In the genomic region with DNA sequence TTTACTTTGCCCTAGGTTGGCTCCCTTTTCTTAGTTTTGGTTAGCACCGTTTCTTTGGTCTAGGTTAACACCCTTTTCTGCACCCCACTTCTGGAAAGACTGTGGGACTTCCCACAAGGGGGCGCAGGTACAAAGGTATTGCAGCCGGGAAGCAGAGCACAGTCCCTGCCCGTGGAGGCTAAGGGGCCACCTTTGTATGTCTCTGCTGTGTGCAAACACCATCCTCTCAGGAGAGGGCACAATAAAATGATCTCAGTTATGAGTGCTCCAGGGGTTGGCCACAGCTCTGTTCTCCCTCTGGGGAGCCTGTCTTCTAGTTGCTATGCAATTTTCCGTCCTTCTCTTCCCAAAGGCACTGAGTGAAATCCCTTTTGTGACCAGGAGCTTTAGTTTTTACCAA, we compare ENCODE assay signal across 8 cellular contexts. TPM values are rescaled to one million over a fixed set of nuclear protein-coding genes. Genes with fewer than 3 reads are reported as not detected.
DNase-seq lines count a peak whose midpoint lies in the region; ATAC-seq, FAIRE-seq and TF ChIP-seq lines count a peak whose summit lies in the region.

No MANE protein-coding gene starts in this region.

- ATAC-seq in right lobe of liver (peak; percentile 98), GM18873 (IDR thresholded peaks at IDR 0.05; ENCODE audit: low FRiP score, unreplicated experiment) (no peak)

- no peak overlapping the region for H3K9ac ChIP-seq in astrocyte (ENCODE audit: low read length)

- FAIRE-seq in HTR-8/SVneo (lab: Jason Lieb, UNC) = no peak
- FAIRE-seq in astrocyte (lab: Jason Lieb, UNC) = no peak

- no peaks in the 10 kb centered on the region for H3K4me1 ChIP-seq in CD8-positive, alpha-beta memory T cell (ENCODE audit: insufficient read depth, low read length)
- peaks cover 7% of the 10 kb centered on the region for H3K4me1 ChIP-seq in astrocyte (ENCODE audit: insufficient read depth, low read length)
- no peaks in the 10 kb centered on the region for H3K4me1 ChIP-seq in right lobe of liver
- H3K4me1 ChIP-seq in thyroid gland = peaks cover 38 to 54% of the 10 kb centered on the region in 2 donors

- TF ChIP-seq POLR2A in right lobe of liver (IDR thresholded peaks at IDR 0.05) = no peak
- TF ChIP-seq POLR2A in thyroid gland (IDR thresholded peaks at IDR 0.05) = no peak

- peaks cover 0 to 6% (median 0%) of the 10 kb centered on the region in 5 donors for H3K9me3 Mint-ChIP-seq in CD8-positive, alpha-beta memory T cell
- peaks cover 10% of the 10 kb centered on the region for H3K9me3 Mint-ChIP-seq in astrocyte (ENCODE audit: unreplicated experiment)

- no peak overlapping the region for H3K27ac ChIP-seq in CD8-positive, alpha-beta memory T cell (ENCODE audit: low read depth, low read length)
- no peak overlapping the region for H3K27ac ChIP-seq in RWPE1
- no peak overlapping the region for H3K27ac ChIP-seq in astrocyte (ENCODE audit: low read depth, low read length)
- no peak overlapping the region for H3K27ac ChIP-seq in right lobe of liver
- H3K27ac ChIP-seq in thyroid gland = peak overlapping the region; percentile 35 to 41 (median 37)

- TF ChIP-seq CTCF in RWPE1 (conservative IDR thresholded peaks at IDR 0.05; ENCODE audit: low read depth) = peak; percentile 65
- TF ChIP-seq CTCF in astrocyte (IDR thresholded peaks at IDR 0.05; ENCODE audit: insufficient read depth, low read depth, low read length) = peak; percentile 31
- peak; percentile 62 to 79 (median 68) for TF ChIP-seq CTCF in right lobe of liver (IDR thresholded peaks at IDR 0.05)
- peak; percentile 13 to 59 (median 54) for TF ChIP-seq CTCF in thyroid gland (IDR thresholded peaks at IDR 0.05)

- H2AFZ ChIP-seq in astrocyte (ENCODE audit: low read depth, low read length) = no peak overlapping the region

- H3K4me3 Mint-ChIP-seq in CD8-positive, alpha-beta memory T cell = no peak overlapping the region
- no peak overlapping the region for H3K4me3 Mint-ChIP-seq in astrocyte (ENCODE audit: unreplicated experiment)

- no peak overlapping the region for H3K4me2 ChIP-seq in astrocyte (ENCODE audit: low read length)

- H3K27me3 ChIP-seq in CD8-positive, alpha-beta memory T cell (ENCODE audit: insufficient read depth, low read length, poor library complexity, severe bottlenecking) = no peaks in the 10 kb centered on the region
- H3K27me3 ChIP-seq in astrocyte (ENCODE audit: insufficient read depth, low read length) = no peaks in the 10 kb centered on the region
- H3K27me3 ChIP-seq in right lobe of liver = no peaks in the 10 kb centered on the region
- H3K27me3 ChIP-seq in thyroid gland = no peaks in the 10 kb centered on the region

- H3K79me2 ChIP-seq in astrocyte (ENCODE audit: insufficient read depth, low read length) = no peaks in the 10 kb centered on the region

- intact Hi-C loops in right lobe of liver (cut with DNase I) (loop anchor here (5.0 to 10.0 kb wide), 2 partner anchors 106 to 113 kb away; no protein-coding TSS in a partner anchor), thyroid gland (cut with DNase I) (no loop called here)

- H3K27ac Mint-ChIP-seq in CD8-positive, alpha-beta memory T cell = no peak overlapping the region
- no peak overlapping the region for H3K27ac Mint-ChIP-seq in astrocyte (ENCODE audit: unreplicated experiment)

- no peaks in the 10 kb centered on the region for H3K36me3 Mint-ChIP-seq in CD8-positive, alpha-beta memory T cell
- H3K36me3 Mint-ChIP-seq in astrocyte (ENCODE audit: low read depth, unreplicated experiment) = no peaks in the 10 kb centered on the region

- 7% methylated on average over 5 of the region's 5 CpGs for whole genome bisulfite sequencing in right lobe of liver (ENCODE audit: insufficient coverage, low coverage, low lambda C conversion rate, missing lambda C conversion rate)
- 15 to 21% methylated on average over 5 of the region's 5 CpGs for WGBS in thyroid gland, 2 donors

- H3K27me3 Mint-ChIP-seq in CD8-positive, alpha-beta memory T cell = peaks cover 10 to 30% of the 10 kb centered on the region in 2 donors
- peaks cover 12% of the 10 kb centered on the region for H3K27me3 Mint-ChIP-seq in astrocyte (ENCODE audit: low read depth, unreplicated experiment)

- peak in 3 of 5 donors; percentile 3 to 5 (median 3) for DNase-seq in CD8-positive, alpha-beta memory T cell
- DNase-seq in HTR-8/SVneo (ENCODE audit: insufficient read length, low spot score) = peak; percentile 49
- DNase-seq in RWPE1 (ENCODE audit: low spot score) = peak; percentile 39
- DNase-seq in astrocyte (ENCODE audit: low read depth) = no peak
- DNase-seq in right lobe of liver = peak; percentile 62 to 75 (median 71)
- DNase-seq in thyroid gland = peak; percentile 72 to 75
- DNase-seq in DMS114 treated with DMSO at 0.1 percent for 48 hours (lab: John Stamatoyannopoulos, UW; ENCODE audit: unreplicated experiment) = no peak

- CTCF ChIA-PET in CD8-positive, alpha-beta memory T cell (lab: Charles Lee) = no interaction called here
- CTCF ChIA-PET in RWPE1 (lab: Yijun Ruan, JAX) = interaction anchor here (0.9 kb wide), 1 partner anchor 114 kb away, joined by 3 read pairs; no protein-coding TSS in a partner anchor

- no peaks in the 10 kb centered on the region for H3K36me3 ChIP-seq in CD8-positive, alpha-beta memory T cell (ENCODE audit: insufficient read depth, low read length)
- H3K36me3 ChIP-seq in astrocyte (ENCODE audit: insufficient read depth, low read length) = no peaks in the 10 kb centered on the region
- no peaks in the 10 kb centered on the region for H3K36me3 ChIP-seq in right lobe of liver
- H3K36me3 ChIP-seq in thyroid gland = no peaks in the 10 kb centered on the region

- H4K20me1 ChIP-seq in astrocyte (ENCODE audit: insufficient read depth, low read length) = no peaks in the 10 kb centered on the region

- no peaks in the 10 kb centered on the region for H3K9me3 ChIP-seq in CD8-positive, alpha-beta memory T cell (ENCODE audit: low read length)
- H3K9me3 ChIP-seq in astrocyte (ENCODE audit: insufficient read depth, low read depth, low read length) = no peaks in the 10 kb centered on the region
- H3K9me3 ChIP-seq in right lobe of liver = no peaks in the 10 kb centered on the region
- H3K9me3 ChIP-seq in thyroid gland = no peaks in the 10 kb centered on the region

- H3K4me1 Mint-ChIP-seq in CD8-positive, alpha-beta memory T cell = peaks cover 0 to under 1% (median 0%) of the 10 kb centered on the region in 3 donors
- peaks cover 6% of the 10 kb centered on the region for H3K4me1 Mint-ChIP-seq in astrocyte (ENCODE audit: low read depth, unreplicated experiment)

- no peak overlapping the region for H3K4me3 ChIP-seq in CD8-positive, alpha-beta memory T cell (ENCODE audit: low read length)
- H3K4me3 ChIP-seq in astrocyte (ENCODE audit: insufficient read depth, low read depth, low read length) (no peak overlapping the region), right lobe of liver (no peak overlapping the region), thyroid gland (replicated peaks in 1 of 3) (no peak overlapping the region)

- POLR2A ChIA-PET in CD8-positive, alpha-beta memory T cell (lab: Charles Lee) = no interaction called here
- POLR2A ChIA-PET in RWPE1 (lab: Yijun Ruan, JAX; ENCODE audit: low non-redundant PET) = no interaction called here

RNA-seq across cellular contexts. Expression of gene TMC5, which starts 28.4 kb away (rescaled TPM):
- not detected for total RNA-seq in CD8-positive, alpha-beta memory T cell
- not detected for polyA plus RNA-seq in CD8-positive, alpha-beta memory T cell
- total RNA-seq in astrocyte (0.11 TPM in 1 of 2 replicates, not detected in the other), right lobe of liver (1 to 10 TPM in 2 of 6 experiments, under 1 TPM in 3, not detected in 1; 0.43 to 3.4 (median 0.93) TPM), thyroid gland (1 to 10 TPM in 3 of 4 donors, under 1 TPM in 1; 0.29 to 4.0 (median 1.4) TPM)

Comparison
In these comparisons a context has a peak if more than half of its experiments do, and no peak if none do; other contexts are left out.
1. DNase-seq: peak in CD8-positive, alpha-beta memory T cell (3 of 5), HTR-8/SVneo (single experiment), RWPE1 (single experiment), right lobe of liver (3 of 3) and thyroid gland (2 of 2); none in astrocyte (single experiment) and DMS114 treated with DMSO at 0.1 percent for 48 hours (single experiment).
2. H3K27ac ChIP-seq: peak in thyroid gland (3 of 3); none in CD8-positive, alpha-beta memory T cell (single experiment), RWPE1 (single experiment), astrocyte (single experiment) and right lobe of liver (0 of 3).
3. Peak in every context shown above with its lines, with median percentiles within 50 percentile points of each other: CTCF ChIP-seq.